Comparison of ENCODE assay signal across 1 cellular context in the genomic region with DNA sequence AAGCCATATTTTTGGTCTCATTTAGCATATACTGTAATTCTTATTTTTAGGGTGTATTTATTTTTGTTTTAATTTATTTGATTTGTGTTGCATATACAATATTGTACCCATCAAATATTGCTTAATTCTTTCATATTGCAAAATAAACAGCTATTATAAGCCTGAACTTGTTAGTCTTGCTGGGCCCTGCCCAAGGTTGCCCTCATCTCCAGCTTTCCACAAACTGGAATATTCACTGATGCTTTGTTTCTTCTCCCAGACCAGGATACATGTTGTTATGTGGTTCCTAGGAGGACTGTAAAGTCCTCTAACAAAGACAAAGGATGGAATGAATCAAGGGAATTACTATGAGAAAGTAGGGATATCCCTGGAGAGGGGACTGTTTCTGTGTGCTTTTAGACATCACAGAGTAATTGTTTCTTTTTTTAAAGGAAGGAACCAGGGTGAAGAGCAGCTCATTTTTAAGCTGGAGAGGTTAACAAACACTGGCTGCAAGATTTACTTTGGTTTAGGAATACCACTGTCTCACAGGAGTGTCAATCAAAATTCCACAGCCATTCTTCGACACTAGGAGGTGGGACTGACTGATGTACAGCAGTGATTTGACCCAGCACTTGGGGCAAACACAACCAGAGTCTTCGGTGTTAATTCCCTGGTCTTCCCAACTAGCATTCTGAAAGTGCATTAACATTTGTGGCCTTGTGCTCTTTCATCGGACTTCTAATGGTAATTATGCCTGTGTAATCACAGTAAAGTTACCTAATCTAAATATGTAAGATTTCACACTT.
TF ChIP-seq lines count a peak whose summit lies in the region.

No MANE protein-coding gene starts in this region.

TF ChIP-seq in GM23338, 12 proteins besides CTCF, POLR2A, EP300 and RAD21:
- TF ChIP-seq ZNF114 (CRISPR knock-in tag; IDR thresholded peaks at IDR 0.05) (no peak), EZH2phosphoT487 (IDR thresholded peaks at IDR 0.05; ENCODE audit: unreplicated experiment) (no peak), POLR2AphosphoS5 (IDR thresholded peaks at IDR 0.05; ENCODE audit: low read depth) (no peak), CREB1 (CRISPR knock-in tag; IDR thresholded peaks at IDR 0.05; ENCODE audit: low read depth) (no peak), JUNB (IDR thresholded peaks at IDR 0.05; ENCODE audit: unreplicated experiment) (no peak), EZH2 (IDR thresholded peaks at IDR 0.05; ENCODE audit: low read depth, unreplicated experiment) (no peak), ZNF331 (CRISPR knock-in tag; IDR thresholded peaks at IDR 0.05; ENCODE audit: low read depth) (no peak), STAT1 (IDR thresholded peaks at IDR 0.05; ENCODE audit: unreplicated experiment) (no peak), NANOG (IDR thresholded peaks at IDR 0.05; ENCODE audit: borderline replicate concordance) (no peak)
- TF ChIP-seq, protein P1, sequence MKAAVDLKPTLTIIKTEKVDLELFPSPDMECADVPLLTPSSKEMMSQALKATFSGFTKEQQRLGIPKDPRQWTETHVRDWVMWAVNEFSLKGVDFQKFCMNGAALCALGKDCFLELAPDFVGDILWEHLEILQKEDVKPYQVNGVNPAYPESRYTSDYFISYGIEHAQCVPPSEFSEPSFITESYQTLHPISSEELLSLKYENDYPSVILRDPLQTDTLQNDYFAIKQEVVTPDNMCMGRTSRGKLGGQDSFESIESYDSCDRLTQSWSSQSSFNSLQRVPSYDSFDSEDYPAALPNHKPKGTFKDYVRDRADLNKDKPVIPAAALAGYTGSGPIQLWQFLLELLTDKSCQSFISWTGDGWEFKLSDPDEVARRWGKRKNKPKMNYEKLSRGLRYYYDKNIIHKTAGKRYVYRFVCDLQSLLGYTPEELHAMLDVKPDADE (IDR thresholded peaks at IDR 0.05), result no peak
- TF ChIP-seq, protein P2, sequence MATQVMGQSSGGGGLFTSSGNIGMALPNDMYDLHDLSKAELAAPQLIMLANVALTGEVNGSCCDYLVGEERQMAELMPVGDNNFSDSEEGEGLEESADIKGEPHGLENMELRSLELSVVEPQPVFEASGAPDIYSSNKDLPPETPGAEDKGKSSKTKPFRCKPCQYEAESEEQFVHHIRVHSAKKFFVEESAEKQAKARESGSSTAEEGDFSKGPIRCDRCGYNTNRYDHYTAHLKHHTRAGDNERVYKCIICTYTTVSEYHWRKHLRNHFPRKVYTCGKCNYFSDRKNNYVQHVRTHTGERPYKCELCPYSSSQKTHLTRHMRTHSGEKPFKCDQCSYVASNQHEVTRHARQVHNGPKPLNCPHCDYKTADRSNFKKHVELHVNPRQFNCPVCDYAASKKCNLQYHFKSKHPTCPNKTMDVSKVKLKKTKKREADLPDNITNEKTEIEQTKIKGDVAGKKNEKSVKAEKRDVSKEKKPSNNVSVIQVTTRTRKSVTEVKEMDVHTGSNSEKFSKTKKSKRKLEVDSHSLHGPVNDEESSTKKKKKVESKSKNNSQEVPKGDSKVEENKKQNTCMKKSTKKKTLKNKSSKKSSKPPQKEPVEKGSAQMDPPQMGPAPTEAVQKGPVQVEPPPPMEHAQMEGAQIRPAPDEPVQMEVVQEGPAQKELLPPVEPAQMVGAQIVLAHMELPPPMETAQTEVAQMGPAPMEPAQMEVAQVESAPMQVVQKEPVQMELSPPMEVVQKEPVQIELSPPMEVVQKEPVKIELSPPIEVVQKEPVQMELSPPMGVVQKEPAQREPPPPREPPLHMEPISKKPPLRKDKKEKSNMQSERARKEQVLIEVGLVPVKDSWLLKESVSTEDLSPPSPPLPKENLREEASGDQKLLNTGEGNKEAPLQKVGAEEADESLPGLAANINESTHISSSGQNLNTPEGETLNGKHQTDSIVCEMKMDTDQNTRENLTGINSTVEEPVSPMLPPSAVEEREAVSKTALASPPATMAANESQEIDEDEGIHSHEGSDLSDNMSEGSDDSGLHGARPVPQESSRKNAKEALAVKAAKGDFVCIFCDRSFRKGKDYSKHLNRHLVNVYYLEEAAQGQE (IDR thresholded peaks at IDR 0.05; ENCODE audit: unreplicated experiment), result no peak
- TF ChIP-seq, protein P3, sequence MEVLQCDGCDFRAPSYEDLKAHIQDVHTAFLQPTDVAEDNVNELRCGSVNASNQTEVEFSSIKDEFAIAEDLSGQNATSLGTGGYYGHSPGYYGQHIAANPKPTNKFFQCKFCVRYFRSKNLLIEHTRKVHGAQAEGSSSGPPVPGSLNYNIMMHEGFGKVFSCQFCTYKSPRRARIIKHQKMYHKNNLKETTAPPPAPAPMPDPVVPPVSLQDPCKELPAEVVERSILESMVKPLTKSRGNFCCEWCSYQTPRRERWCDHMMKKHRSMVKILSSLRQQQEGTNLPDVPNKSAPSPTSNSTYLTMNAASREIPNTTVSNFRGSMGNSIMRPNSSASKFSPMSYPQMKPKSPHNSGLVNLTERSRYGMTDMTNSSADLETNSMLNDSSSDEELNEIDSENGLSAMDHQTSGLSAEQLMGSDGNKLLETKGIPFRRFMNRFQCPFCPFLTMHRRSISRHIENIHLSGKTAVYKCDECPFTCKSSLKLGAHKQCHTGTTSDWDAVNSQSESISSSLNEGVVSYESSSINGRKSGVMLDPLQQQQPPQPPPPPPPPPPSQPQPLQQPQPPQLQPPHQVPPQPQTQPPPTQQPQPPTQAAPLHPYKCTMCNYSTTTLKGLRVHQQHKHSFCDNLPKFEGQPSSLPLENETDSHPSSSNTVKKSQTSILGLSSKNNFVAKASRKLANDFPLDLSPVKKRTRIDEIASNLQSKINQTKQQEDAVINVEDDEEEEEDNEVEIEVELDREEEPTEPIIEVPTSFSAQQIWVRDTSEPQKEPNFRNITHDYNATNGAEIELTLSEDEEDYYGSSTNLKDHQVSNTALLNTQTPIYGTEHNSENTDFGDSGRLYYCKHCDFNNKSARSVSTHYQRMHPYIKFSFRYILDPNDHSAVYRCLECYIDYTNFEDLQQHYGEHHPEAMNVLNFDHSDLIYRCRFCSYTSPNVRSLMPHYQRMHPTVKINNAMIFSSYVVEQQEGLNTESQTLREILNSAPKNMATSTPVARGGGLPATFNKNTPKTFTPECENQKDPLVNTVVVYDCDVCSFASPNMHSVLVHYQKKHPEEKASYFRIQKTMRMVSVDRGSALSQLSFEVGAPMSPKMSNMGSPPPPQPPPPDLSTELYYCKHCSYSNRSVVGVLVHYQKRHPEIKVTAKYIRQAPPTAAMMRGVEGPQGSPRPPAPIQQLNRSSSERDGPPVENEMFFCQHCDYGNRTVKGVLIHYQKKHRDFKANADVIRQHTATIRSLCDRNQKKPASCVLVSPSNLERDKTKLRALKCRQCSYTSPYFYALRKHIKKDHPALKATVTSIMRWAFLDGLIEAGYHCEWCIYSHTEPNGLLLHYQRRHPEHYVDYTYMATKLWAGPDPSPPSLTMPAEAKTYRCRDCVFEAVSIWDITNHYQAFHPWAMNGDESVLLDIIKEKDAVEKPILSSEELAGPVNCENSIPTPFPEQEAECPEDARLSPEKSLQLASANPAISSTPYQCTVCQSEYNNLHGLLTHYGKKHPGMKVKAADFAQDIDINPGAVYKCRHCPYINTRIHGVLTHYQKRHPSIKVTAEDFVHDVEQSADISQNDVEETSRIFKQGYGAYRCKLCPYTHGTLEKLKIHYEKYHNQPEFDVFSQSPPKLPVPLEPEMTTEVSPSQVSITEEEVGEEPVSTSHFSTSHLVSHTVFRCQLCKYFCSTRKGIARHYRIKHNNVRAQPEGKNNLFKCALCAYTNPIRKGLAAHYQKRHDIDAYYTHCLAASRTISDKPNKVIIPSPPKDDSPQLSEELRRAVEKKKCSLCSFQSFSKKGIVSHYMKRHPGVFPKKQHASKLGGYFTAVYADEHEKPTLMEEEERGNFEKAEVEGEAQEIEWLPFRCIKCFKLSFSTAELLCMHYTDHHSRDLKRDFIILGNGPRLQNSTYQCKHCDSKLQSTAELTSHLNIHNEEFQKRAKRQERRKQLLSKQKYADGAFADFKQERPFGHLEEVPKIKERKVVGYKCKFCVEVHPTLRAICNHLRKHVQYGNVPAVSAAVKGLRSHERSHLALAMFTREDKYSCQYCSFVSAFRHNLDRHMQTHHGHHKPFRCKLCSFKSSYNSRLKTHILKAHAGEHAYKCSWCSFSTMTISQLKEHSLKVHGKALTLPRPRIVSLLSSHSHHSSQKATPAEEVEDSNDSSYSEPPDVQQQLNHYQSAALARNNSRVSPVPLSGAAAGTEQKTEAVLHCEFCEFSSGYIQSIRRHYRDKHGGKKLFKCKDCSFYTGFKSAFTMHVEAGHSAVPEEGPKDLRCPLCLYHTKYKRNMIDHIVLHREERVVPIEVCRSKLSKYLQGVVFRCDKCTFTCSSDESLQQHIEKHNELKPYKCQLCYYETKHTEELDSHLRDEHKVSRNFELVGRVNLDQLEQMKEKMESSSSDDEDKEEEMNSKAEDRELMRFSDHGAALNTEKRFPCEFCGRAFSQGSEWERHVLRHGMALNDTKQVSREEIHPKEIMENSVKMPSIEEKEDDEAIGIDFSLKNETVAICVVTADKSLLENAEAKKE (CRISPR knock-in tag; IDR thresholded peaks at IDR 0.05), result no peak
